In genomic region chr14:21913759-21914158, GRCh38 we compare ENCODE assay signal across 8 cellular contexts.
DNase-seq lines count a peak whose midpoint lies in the region; ATAC-seq and FAIRE-seq lines count a peak whose summit lies in the region.

No MANE protein-coding gene starts in this region.

- H3K4me1 ChIP-seq in small intestine (ENCODE audit: control insufficient read depth in 2 of 2, insufficient read depth in 1 of 2, low read depth in 1 of 2, low read length in 1 of 2), result no peaks in the 10 kb centered on the region

- 5 to 11% (median 6%) methylated on average over 6 of the region's 6 CpGs for WGBS in small intestine, 3 donors

- H3K36me3 ChIP-seq in small intestine (ENCODE audit: control insufficient read depth in 2 of 2, insufficient read depth in 2 of 2, low read length in 2 of 2), result no peaks in the 10 kb centered on the region

- ATAC-seq in left cardiac atrium, result peak in 1 of 2 donors; percentile 85

- intact Hi-C loops in left cardiac atrium (cut with DNase I), result no loop called here

- no peak overlapping the region for H3K4me3 ChIP-seq in small intestine (ENCODE audit: low read depth in 1 of 2, low read length in 2 of 2)

- no peaks in the 10 kb centered on the region for H3K27me3 ChIP-seq in small intestine (ENCODE audit: control insufficient read depth in 2 of 2, insufficient read depth in 2 of 2, low read length in 2 of 2)

- peak; percentile 8 for DNase-seq in NCI-H2107 (lab: John Stamatoyannopoulos, UW)
- DNase-seq in NCI-H2107 treated with DMSO at 0.1 percent for 48 hours (lab: John Stamatoyannopoulos, UW; ENCODE audit: unreplicated experiment), result no peak
- DNase-seq in KBM-7, result peak; percentile 82
- DNase-seq in SK-MEL-5 (ENCODE audit: low read depth, low spot score), result peak; percentile 94
- peak; percentile 70 for DNase-seq in activated gamma-delta T cell treated with anti-CD3 and anti-CD28 coated beads, Interleukin-2, amount 50 U/mL, for 16 hours (ENCODE audit: low read depth)
- DNase-seq in left cardiac atrium, result peak; percentile 39
- peak; percentile 74 for DNase-seq in small intestine
- DNase-seq in GM19238 (ENCODE audit: insufficient read length, low spot score), result no peak

- in situ Hi-C loops in KBM-7 (cut with MboI; ENCODE audit: low pct_unique_long_range_greater_than_20kb, low sequenced_read_pairs), result no loop called here
- in situ Hi-C loops in SK-MEL-5 (cut with HindIII; ENCODE audit: low pct_unique_long_range_greater_than_20kb, low sequenced_read_pairs), result no loop called here

- no peak for FAIRE-seq in small intestine (lab: Jason Lieb, UNC)

- no peaks in the 10 kb centered on the region for H3K9me3 ChIP-seq in small intestine (ENCODE audit: control insufficient read depth, low read depth)

- no peak overlapping the region for H3K27ac ChIP-seq in small intestine (ENCODE audit: low read depth in 1 of 2, low read length in 1 of 2)

Comparison
In these comparisons a context has a peak if more than half of its experiments do, and no peak if none do; other contexts are left out.
1. DNase-seq: peak in NCI-H2107 (single experiment), KBM-7 (single experiment), SK-MEL-5 (single experiment), activated gamma-delta T cell treated with anti-CD3 and anti-CD28 coated beads, Interleukin-2, amount 50 U/mL, for 16 hours (single experiment), left cardiac atrium (single experiment) and small intestine (single experiment); none in NCI-H2107 treated with DMSO at 0.1 percent for 48 hours (single experiment) and GM19238 (single experiment).